In genomic region chr4:158828151-158828550, GRCh38 we compare ENCODE assay signal across 8 cellular contexts. TPM values are rescaled to one million over a fixed set of nuclear protein-coding genes. Genes with fewer than 3 reads are reported as not detected.
DNase-seq lines count a peak whose midpoint lies in the region; ATAC-seq and TF ChIP-seq lines count a peak whose summit lies in the region.
"Not testable (repeated sequence)": the region's sequence is repeated elsewhere in the genome, so short reads cannot be mapped to it uniquely, and the experiment has no call there.

No MANE protein-coding gene starts in this region.

- intact Hi-C loops in Calu3 (cut with micrococcal nuclease; ENCODE audit: unreplicated experiment); left colon (cut with DNase I, micrococcal nuclease); stomach (cut with DNase I; ENCODE audit: low total_unique reads): not testable (repeated sequence)
- intact Hi-C loops in heart left ventricle (cut with DNase I) = loop anchor here in 4 of 10 donors (5.0 to 10.0 kb wide), 2 partner anchors 53 to 56 kb away; no protein-coding TSS in a partner anchor

- not testable (repeated sequence) for DNase-seq in Calu3; T-helper 17 cell; caudate nucleus (lab: John Stamatoyannopoulos, UW); heart left ventricle; stomach
- peak in 1 of 2 donors; percentile 58 for DNase-seq in left colon
- peak in 1 of 2 donors; percentile 36 for DNase-seq in upper lobe of left lung

- H3K9me3 Mint-ChIP-seq in Calu3 (ENCODE audit: low read depth, unreplicated experiment) = not testable (repeated sequence)

- not testable (repeated sequence) for H3K9me3 ChIP-seq in T-helper 17 cell (ENCODE audit: control insufficient read depth, low read length, poor library complexity, severe bottlenecking); heart left ventricle; mucosa of rectum (ENCODE audit: control insufficient read depth in 2 of 2, low read length in 2 of 2); stomach; upper lobe of left lung

- TF ChIP-seq CTCF in Calu3 (IDR thresholded peaks at IDR 0.05; ENCODE audit: unreplicated experiment); heart left ventricle (IDR thresholded peaks at IDR 0.05); stomach (IDR thresholded peaks at IDR 0.05); upper lobe of left lung (IDR thresholded peaks at IDR 0.05): not testable (repeated sequence)

- H3K27me3 Mint-ChIP-seq in Calu3 (ENCODE audit: unreplicated experiment); T-helper 17 cell: not testable (repeated sequence)

- H3K27me3 ChIP-seq in heart left ventricle; mucosa of rectum (ENCODE audit: control insufficient read depth in 2 of 2, insufficient read depth in 2 of 2, low read length in 2 of 2); stomach; upper lobe of left lung: not testable (repeated sequence)

- H3K27ac Mint-ChIP-seq in Calu3 (ENCODE audit: unreplicated experiment) (peak overlapping the region; percentile 99), T-helper 17 cell (peak overlapping the region; percentile 90)

- not testable (repeated sequence) for ATAC-seq in T-helper 17 cell; heart left ventricle; upper lobe of left lung (ENCODE audit: low FRiP score in 2 of 2)
- peak; percentile 35 for ATAC-seq in left colon

- not testable (repeated sequence) for TF ChIP-seq POLR2A in heart left ventricle (IDR thresholded peaks at IDR 0.05); stomach (IDR thresholded peaks at IDR 0.05); upper lobe of left lung (IDR thresholded peaks at IDR 0.05)

- TF ChIP-seq EP300 in stomach (IDR thresholded peaks at IDR 0.05); upper lobe of left lung (IDR thresholded peaks at IDR 0.05): not testable (repeated sequence)

- H3K4me1 ChIP-seq in heart left ventricle (peaks cover 2 to 55% (median 43%) of the 10 kb centered on the region in 12 donors), mucosa of rectum (ENCODE audit: control insufficient read depth in 2 of 2, insufficient read depth in 2 of 2, low read length in 2 of 2) (peaks cover 47 to 62% of the 10 kb centered on the region in 2 donors), stomach (peaks cover 52 to 67% (median 60%) of the 10 kb centered on the region in 4 donors), upper lobe of left lung (peaks cover 37 to 60% (median 43%) of the 10 kb centered on the region in 4 donors)

- H3K27ac ChIP-seq in caudate nucleus (ENCODE audit: low read depth, low read length) (peak overlapping the region; percentile 76), heart left ventricle (peak overlapping the region in 7 of 12 donors; percentile 50 to 80 (median 76)), mucosa of rectum (ENCODE audit: low read depth in 2 of 2, low read length in 2 of 2) (peak overlapping the region; percentile 74 to 86), stomach (peak overlapping the region; percentile 68 to 89 (median 79)), upper lobe of left lung (peak overlapping the region in 3 of 4 donors; percentile 36 to 79 (median 54))

- CTCF ChIA-PET in Calu3 (lab: Charles Lee) = not testable (repeated sequence)

- 86 to 94% (median 90%) methylated on average over 8 of the region's 8 CpGs for WGBS in heart left ventricle, 4 donors
- WGBS in stomach, 5 donors = 54 to 85% (median 66%) methylated on average over 8 of the region's 8 CpGs
- WGBS in upper lobe of left lung, 2 donors = 76 to 80% methylated on average over 8 of the region's 8 CpGs

- BruUV-seq in Calu3 (replicated peaks; lab: Mats Ljungman, UMichigan) = not testable (repeated sequence)

- H3K36me3 Mint-ChIP-seq in Calu3 (ENCODE audit: insufficient read depth, unreplicated experiment) (peaks cover 30% of the 10 kb centered on the region), T-helper 17 cell (ENCODE audit: low read depth) (peaks cover 15% of the 10 kb centered on the region)

- H3K36me3 ChIP-seq in heart left ventricle (peaks cover 0 to 37% (median 21%) of the 10 kb centered on the region in 9 donors), stomach (peaks cover 0 to 26% (median 18%) of the 10 kb centered on the region in 4 donors)
- H3K36me3 ChIP-seq in mucosa of rectum (ENCODE audit: control insufficient read depth in 2 of 2, insufficient read depth in 2 of 2, low read length in 2 of 2); upper lobe of left lung: not testable (repeated sequence)

- H3K9ac ChIP-seq in mucosa of rectum (ENCODE audit: low read depth in 1 of 2, low read length in 2 of 2) = not testable (repeated sequence)

- H3K4me1 Mint-ChIP-seq in Calu3 (ENCODE audit: low read depth, unreplicated experiment) (peaks cover 75% of the 10 kb centered on the region), T-helper 17 cell (peaks cover 41% of the 10 kb centered on the region)

- not testable (repeated sequence) for H3K4me3 ChIP-seq in heart left ventricle; mucosa of rectum (ENCODE audit: low read length in 2 of 2); stomach; upper lobe of left lung

- not testable (repeated sequence) for H3K4me3 Mint-ChIP-seq in Calu3 (ENCODE audit: low read depth, unreplicated experiment); T-helper 17 cell

RNA-seq across cellular contexts. Expression of gene FNIP2, which starts 59.3 kb away (rescaled TPM):
- 35.3 and 38.7 TPM in 2 replicates for total RNA-seq in Calu3 (2022)
- 10 to 100 TPM in 1 of 2 donors, 1 to 10 TPM in 1; 7.7 to 11.5 TPM for total RNA-seq in T-helper 17 cell
- total RNA-seq in heart left ventricle = 10 to 100 TPM; 32.4 to 87.4 (median 44.7) TPM
- polyA plus RNA-seq in heart left ventricle = 10 to 100 TPM; 14.5 to 36.8 TPM
- 10 to 100 TPM; 69.0 TPM for total RNA-seq in left colon
- 100 to 1,000 TPM in 1 of 5 donors, 10 to 100 TPM in 4; 28.7 to 109 (median 38.8) TPM for total RNA-seq in stomach
- 10 to 100 TPM in 1 of 3 donors, 1 to 10 TPM in 2; 4.8 to 15.7 (median 6.8) TPM for polyA plus RNA-seq in stomach
- 100 to 1,000 TPM in 1 of 6 donors, 10 to 100 TPM in 5; 70.4 to 103 (median 83.2) TPM for total RNA-seq in upper lobe of left lung
